Comparison of ENCODE assay signal across 20 cellular contexts in genomic region chr6:115796061-115796460, GRCh38.
DNase-seq lines count a peak whose midpoint lies in the region; TF ChIP-seq lines count a peak whose summit lies in the region.
"Had no signal": no experiment of that assay in that cellular context is flagged by ENCODE, and none has a peak within 500 bp of the region (broad histone marks: within the 10 kb centered on the region; RNA-seq: fewer than 3 reads in every experiment).

No MANE protein-coding gene starts in this region.

- no peaks in the 10 kb centered on the region for H3K79me2 ChIP-seq in smooth muscle cell (ENCODE audit: low read depth)
- no peaks in the 10 kb centered on the region for H3K79me2 ChIP-seq in neural progenitor cell (ENCODE audit: low read depth)

- no peaks in the 10 kb centered on the region for H3K27me3 ChIP-seq in smooth muscle cell (ENCODE audit: low read depth)
- H3K27me3 ChIP-seq in neural progenitor cell: no peaks in the 10 kb centered on the region
- H3K27me3 ChIP-seq: BLaER1, SJSA1 had no signal

- no peaks in the 10 kb centered on the region for H3K9me3 ChIP-seq in SK-N-MC (ENCODE audit: low read depth, low read length)
- H3K9me3 ChIP-seq in smooth muscle cell (replicated peaks; ENCODE audit: low read depth): no peaks in the 10 kb centered on the region
- no peaks in the 10 kb centered on the region for H3K9me3 ChIP-seq in neural progenitor cell (ENCODE audit: low read depth)
- H3K9me3 ChIP-seq: BLaER1, SJSA1 had no signal

- H3K4me1 Mint-ChIP-seq in neural progenitor cell: peaks cover 8% of the 10 kb centered on the region
- H3K4me1 Mint-ChIP-seq: CD8-positive, alpha-beta memory T cell; T-cell had no signal

- no peaks in the 10 kb centered on the region for H3K9me3 Mint-ChIP-seq in neural progenitor cell
- H3K9me3 Mint-ChIP-seq: T-cell had no signal

- H3K4me3 Mint-ChIP-seq in neural progenitor cell: no peak overlapping the region
- H3K4me3 Mint-ChIP-seq: CD8-positive, alpha-beta memory T cell; T-cell had no signal

- H3K4me2 ChIP-seq in smooth muscle cell: peak overlapping the region; percentile 5
- no peak overlapping the region for H3K4me2 ChIP-seq in neural progenitor cell
- H3K4me2 ChIP-seq: BLaER1 had no signal

- POLR2A ChIA-PET in HEK293T (lab: Yijun Ruan, JAX): no interaction called here

- 50% methylated on average over 2 of the region's 2 CpGs for WGBS in smooth muscle cell (ENCODE audit: low lambda C conversion rate)

- H3K36me3 ChIP-seq in SK-N-MC (ENCODE audit: insufficient read depth, low read length): no peaks in the 10 kb centered on the region
- no peaks in the 10 kb centered on the region for H3K36me3 ChIP-seq in smooth muscle cell (ENCODE audit: low read depth)
- H3K36me3 ChIP-seq in neural progenitor cell: no peaks in the 10 kb centered on the region
- H3K36me3 ChIP-seq: BLaER1, SJSA1 had no signal

- peaks cover 2% of the 10 kb centered on the region for H3K27me3 Mint-ChIP-seq in neural progenitor cell (ENCODE audit: insufficient read depth, low read depth)
- H3K27me3 Mint-ChIP-seq: CD8-positive, alpha-beta memory T cell; T-cell had no signal

- in situ Hi-C loops in KBM-7 (cut with MboI; ENCODE audit: low pct_unique_long_range_greater_than_20kb, low sequenced_read_pairs): no loop called here

- H3K9ac ChIP-seq in SK-N-MC (ENCODE audit: insufficient read length): no peak overlapping the region
- H3K9ac ChIP-seq in smooth muscle cell (ENCODE audit: low read depth): no peak overlapping the region
- H3K9ac ChIP-seq in neural progenitor cell: no peak overlapping the region
- H3K9ac ChIP-seq: BLaER1, GM23248 had no signal

- no peaks in the 10 kb centered on the region for H3K4me1 ChIP-seq in smooth muscle cell (ENCODE audit: low read depth)
- peaks cover 4% of the 10 kb centered on the region for H3K4me1 ChIP-seq in neural progenitor cell
- H3K4me1 ChIP-seq: BLaER1, SJSA1 had no signal

- no peak overlapping the region for H3K27ac Mint-ChIP-seq in neural progenitor cell
- H3K27ac Mint-ChIP-seq: CD8-positive, alpha-beta memory T cell; T-cell had no signal

- TF ChIP-seq CTCF in smooth muscle cell (IDR thresholded peaks at IDR 0.05; ENCODE audit: borderline replicate concordance, insufficient read depth, poor library complexity, severe bottlenecking) (no peak), neural progenitor cell (IDR thresholded peaks at IDR 0.05) (no peak)

- H3K27ac ChIP-seq in SK-N-MC: no peak overlapping the region
- H3K27ac ChIP-seq in smooth muscle cell (ENCODE audit: low read depth): no peak overlapping the region
- H3K27ac ChIP-seq in neural progenitor cell: no peak overlapping the region
- H3K27ac ChIP-seq: BLaER1, GM23248, SJSA1 had no signal

- H3K4me3 ChIP-seq in SK-N-MC: no peak overlapping the region; the same call in 1 of the 2 replicates
- H3K4me3 ChIP-seq in smooth muscle cell: no peak overlapping the region
- no peak overlapping the region for H3K4me3 ChIP-seq in neural progenitor cell
- H3K4me3 ChIP-seq: BLaER1, GM23248, SJSA1 had no signal

- H4K20me1 ChIP-seq in smooth muscle cell (ENCODE audit: low read depth) (no peaks in the 10 kb centered on the region), neural progenitor cell (ENCODE audit: low read depth) (no peaks in the 10 kb centered on the region)
- H4K20me1 ChIP-seq: BLaER1 had no signal

- CTCF ChIA-PET in HEK293T (lab: Yijun Ruan, JAX): no interaction called here

- DNase-seq in COLO829 (ENCODE audit: low spot score) (peak; percentile 35), HEK293T (ENCODE audit: extremely low spot score) (peak; percentile 33), SK-N-MC (ENCODE audit: low read depth, low spot score) (peak; percentile 72), smooth muscle cell (lab: John Stamatoyannopoulos, UW; ENCODE audit: unreplicated experiment) (no peak), neural progenitor cell (ENCODE audit: low spot score) (no peak), KBM-7 (no peak), SK-N-DZ (ENCODE audit: low spot score) (no peak)
- DNase-seq: CD8-positive, alpha-beta memory T cell; DMS79 treated with DMSO at 0.1 percent for 48 hours; GF-D8; GM23248; KG1; NCI-H1092; NCI-H146; NCI-H2081 treated with DMSO at 0.1 percent for 48 hours; NCI-H526; OCI-M1; T-cell had no signal

- H3K36me3 Mint-ChIP-seq in neural progenitor cell: no peaks in the 10 kb centered on the region
- H3K36me3 Mint-ChIP-seq: CD8-positive, alpha-beta memory T cell; T-cell had no signal

- H3F3A ChIP-seq in smooth muscle cell (ENCODE audit: low read depth): no peaks in the 10 kb centered on the region
- H3F3A ChIP-seq in neural progenitor cell (ENCODE audit: low read depth): no peaks in the 10 kb centered on the region

- H2AFZ ChIP-seq in smooth muscle cell (ENCODE audit: low read depth) (no peak overlapping the region), neural progenitor cell (replicated peaks) (no peak overlapping the region)
- H2AFZ ChIP-seq: GM23248 had no signal

TF ChIP-seq in HEK293T, 16 proteins besides CTCF, POLR2A, EP300 and RAD21:
- TF ChIP-seq PKNOX1 (IDR thresholded peaks at IDR 0.05): peak; percentile 87
- no peak for TF ChIP-seq FOXA1 (IDR thresholded peaks at IDR 0.05)
- TF ChIP-seq ZNF384 (IDR thresholded peaks at IDR 0.05): peak; percentile 62
- peak; percentile 83 for TF ChIP-seq CTBP1 (IDR thresholded peaks at IDR 0.05; ENCODE audit: borderline replicate concordance)

Comparison
In these comparisons a context has a peak if more than half of its experiments do, and no peak if none do; other contexts are left out.
1. DNase-seq: peak in COLO829 (single experiment), HEK293T (single experiment) and SK-N-MC (single experiment); none in smooth muscle cell (single experiment), neural progenitor cell (single experiment), KBM-7 (single experiment) and SK-N-DZ (single experiment).